19 cellular contexts compared by ENCODE assay signal in the genomic region with DNA sequence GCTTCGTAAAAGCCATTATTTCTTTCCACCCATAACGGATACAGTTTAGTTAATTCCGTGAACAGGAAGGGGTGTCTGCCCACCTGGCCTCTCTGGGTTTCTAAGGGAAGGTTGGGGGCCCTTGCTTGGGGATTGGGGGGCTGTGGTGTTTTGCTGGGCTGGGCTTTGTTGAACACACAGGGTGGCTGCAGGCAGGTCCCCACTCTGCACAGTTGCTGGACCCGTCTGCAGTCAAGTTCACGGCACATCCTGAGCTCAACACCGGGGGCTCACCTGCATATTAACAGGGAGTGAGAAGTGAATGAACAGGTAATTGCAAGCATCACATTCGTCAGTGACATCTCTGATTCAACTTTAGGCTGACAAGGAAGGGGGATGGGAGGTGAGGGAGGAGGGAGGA.
DNase-seq lines count a peak whose midpoint lies in the region; ATAC-seq and TF ChIP-seq lines count a peak whose summit lies in the region.
"Had no signal": no experiment of that assay in that cellular context is flagged by ENCODE, and none has a peak within 500 bp of the region (broad histone marks: within the 10 kb centered on the region; RNA-seq: fewer than 3 reads in every experiment).

No MANE protein-coding gene starts in this region.

- TF ChIP-seq POLR2A in right lobe of liver (IDR thresholded peaks at IDR 0.05): no peak

- H3K36me3 ChIP-seq in right lobe of liver: no peaks in the 10 kb centered on the region
- H3K36me3 ChIP-seq: HAP-1, SJCRH30 had no signal

- H3K9me3 Mint-ChIP-seq in stimulated activated naive CD8-positive, alpha-beta T cell treated with anti-CD3 and anti-CD28 coated beads, Interleukin-15, Interleukin-2, amounts not matched to agents 100 ng/mL and 50 ng/mL, for 24 hours: no peaks in the 10 kb centered on the region
- H3K9me3 Mint-ChIP-seq in activated naive CD8-positive, alpha-beta T cell treated with anti-CD3 and anti-CD28 coated beads, Interleukin-2, amount 10 ng/mL, durations not matched to agents 7 days and 5 days: no peaks in the 10 kb centered on the region
- H3K9me3 Mint-ChIP-seq in natural killer cell: no peaks in the 10 kb centered on the region

- H3K4me1 ChIP-seq in right lobe of liver: peaks cover 0 to 10% (median 5%) of the 10 kb centered on the region in 4 donors
- H3K4me1 ChIP-seq: A549, Caco-2, SJCRH30 had no signal

- POLR2A ChIA-PET in activated naive CD8-positive, alpha-beta T cell treated with anti-CD3 and anti-CD28 coated beads, Interleukin-2, amount 10 ng/mL, durations not matched to agents 7 days and 5 days (lab: Charles Lee): no interaction called here

- no peaks in the 10 kb centered on the region for H3K27me3 Mint-ChIP-seq in stimulated activated naive CD8-positive, alpha-beta T cell treated with anti-CD3 and anti-CD28 coated beads, Interleukin-15, Interleukin-2, amounts not matched to agents 100 ng/mL and 50 ng/mL, for 24 hours
- H3K27me3 Mint-ChIP-seq in activated naive CD8-positive, alpha-beta T cell treated with anti-CD3 and anti-CD28 coated beads, Interleukin-2, amount 10 ng/mL, durations not matched to agents 7 days and 5 days: peaks cover 9% of the 10 kb centered on the region
- no peaks in the 10 kb centered on the region for H3K27me3 Mint-ChIP-seq in natural killer cell (ENCODE audit: low read depth in 2 of 2)

- no peak overlapping the region for H3K27ac ChIP-seq in right lobe of liver
- H3K27ac ChIP-seq: A549, C4-2B, SJCRH30 had no signal

- H3K9me3 ChIP-seq in right lobe of liver: no peaks in the 10 kb centered on the region
- H3K9me3 ChIP-seq: A549, Caco-2, HAP-1, SJCRH30 had no signal

- no peak overlapping the region for H3K27ac Mint-ChIP-seq in stimulated activated naive CD8-positive, alpha-beta T cell treated with anti-CD3 and anti-CD28 coated beads, Interleukin-15, Interleukin-2, amounts not matched to agents 100 ng/mL and 50 ng/mL, for 24 hours
- no peak overlapping the region for H3K27ac Mint-ChIP-seq in activated naive CD8-positive, alpha-beta T cell treated with anti-CD3 and anti-CD28 coated beads, Interleukin-2, amount 10 ng/mL, durations not matched to agents 7 days and 5 days
- H3K27ac Mint-ChIP-seq in natural killer cell: peak overlapping the region in 1 of 2 donors; percentile 81

- TF ChIP-seq CTCF in natural killer cell (IDR thresholded peaks at IDR 0.05) (no peak), right lobe of liver (IDR thresholded peaks at IDR 0.05) (no peak)

- ATAC-seq in stimulated activated naive CD8-positive, alpha-beta T cell treated with anti-CD3 and anti-CD28 coated beads, Interleukin-15, Interleukin-2, amounts not matched to agents 100 U/mL and 50 U/mL, for 24 hours: no peak
- ATAC-seq in activated naive CD8-positive, alpha-beta T cell treated with anti-CD3 and anti-CD28 coated beads, Interleukin-2, amount 10 ng/mL, durations not matched to agents 7 days and 5 days (ENCODE audit: low read depth): peak; percentile 22
- no peak for ATAC-seq in natural killer cell
- no peak for ATAC-seq in right lobe of liver
- ATAC-seq in GM18867 (IDR thresholded peaks at IDR 0.05; ENCODE audit: unreplicated experiment): no peak
- ATAC-seq in left colon: no peak
- ATAC-seq: A549 had no signal

- H3K4me1 Mint-ChIP-seq in stimulated activated naive CD8-positive, alpha-beta T cell treated with anti-CD3 and anti-CD28 coated beads, Interleukin-15, Interleukin-2, amounts not matched to agents 100 ng/mL and 50 ng/mL, for 24 hours (ENCODE audit: low read depth): peaks cover 40% of the 10 kb centered on the region
- H3K4me1 Mint-ChIP-seq in activated naive CD8-positive, alpha-beta T cell treated with anti-CD3 and anti-CD28 coated beads, Interleukin-2, amount 10 ng/mL, durations not matched to agents 7 days and 5 days: peaks cover 34% of the 10 kb centered on the region
- peaks cover 60 to 71% of the 10 kb centered on the region in 2 donors for H3K4me1 Mint-ChIP-seq in natural killer cell

- no peaks in the 10 kb centered on the region for H3K27me3 ChIP-seq in right lobe of liver
- H3K27me3 ChIP-seq: SJCRH30 had no signal

- intact Hi-C loops in natural killer cell (cut with micrococcal nuclease) (no loop called here), right lobe of liver (cut with DNase I) (no loop called here), left colon (cut with DNase I, micrococcal nuclease) (no loop called here)

- H3K36me3 Mint-ChIP-seq in stimulated activated naive CD8-positive, alpha-beta T cell treated with anti-CD3 and anti-CD28 coated beads, Interleukin-15, Interleukin-2, amounts not matched to agents 100 ng/mL and 50 ng/mL, for 24 hours (ENCODE audit: low read depth): no peaks in the 10 kb centered on the region
- peaks cover 13% of the 10 kb centered on the region for H3K36me3 Mint-ChIP-seq in activated naive CD8-positive, alpha-beta T cell treated with anti-CD3 and anti-CD28 coated beads, Interleukin-2, amount 10 ng/mL, durations not matched to agents 7 days and 5 days
- H3K36me3 Mint-ChIP-seq in natural killer cell: no peaks in the 10 kb centered on the region

- 66% methylated on average over 7 of the region's 7 CpGs for WGBS in right lobe of liver (ENCODE audit: insufficient coverage, low coverage, low lambda C conversion rate, missing lambda C conversion rate)

- peak overlapping the region; percentile 52 for H3K4me3 Mint-ChIP-seq in stimulated activated naive CD8-positive, alpha-beta T cell treated with anti-CD3 and anti-CD28 coated beads, Interleukin-15, Interleukin-2, amounts not matched to agents 100 ng/mL and 50 ng/mL, for 24 hours
- H3K4me3 Mint-ChIP-seq in activated naive CD8-positive, alpha-beta T cell treated with anti-CD3 and anti-CD28 coated beads, Interleukin-2, amount 10 ng/mL, durations not matched to agents 7 days and 5 days: peak overlapping the region; percentile 66
- peak overlapping the region; percentile 80 for H3K4me3 Mint-ChIP-seq in natural killer cell

- H3K4me3 ChIP-seq in right lobe of liver: no peak overlapping the region
- H3K4me3 ChIP-seq: A549, HAP-1, SJCRH30 had no signal

- DNase-seq in stimulated activated naive CD8-positive, alpha-beta T cell treated with anti-CD3 and anti-CD28 coated beads, Interleukin-15, Interleukin-2, amounts not matched to agents 100 U/mL and 50 U/mL, for 24 hours: no peak
- DNase-seq in activated naive CD8-positive, alpha-beta T cell treated with anti-CD3 and anti-CD28 coated beads, Interleukin-2, amount 10 ng/mL, durations not matched to agents 7 days and 5 days: no peak
- DNase-seq in natural killer cell (no peak), DMS 273 (lab: John Stamatoyannopoulos, UW; ENCODE audit: unreplicated experiment) (no peak), right lobe of liver (no peak), left colon (no peak)
- DNase-seq: Caco-2; DMS53; MM.1S; NCI-H1105 treated with DMSO at 0.1 percent for 48 hours; NCI-H187; NCI-H526 treated with DMSO at 0.1 percent for 48 hours; NK-92 treated with Interleukin-12 subunit alpha and Interleukin-12 subunit beta, amount 100 ng/mL, for 24 hours; SJCRH30 had no signal
